Comparison of ENCODE assay signal across 15 cellular contexts in genomic region chr2:238908960-238909951, GRCh38.
DNase-seq lines count a peak whose midpoint lies in the region; ATAC-seq, FAIRE-seq and TF ChIP-seq lines count a peak whose summit lies in the region.
"Had no signal": no experiment of that assay in that cellular context is flagged by ENCODE, and none has a peak within 500 bp of the region (broad histone marks: within the 10 kb centered on the region; RNA-seq: fewer than 3 reads in every experiment).

No MANE protein-coding gene starts in this region.

- H3K4me3 Mint-ChIP-seq in WTC11: no peak overlapping the region
- H3K4me3 Mint-ChIP-seq: activated CD4-positive, alpha-beta T cell treated with anti-CD3 and anti-CD28 coated beads, Interleukin-2, amount 10 ng/mL, durations not matched to agents 24 days and 14 days; CD8-positive, alpha-beta memory T cell; naive B cell had no signal

- CTCF ChIA-PET in WTC11 (lab: Charles Lee) (interaction anchor here (1.7 kb wide), 1 partner anchor 34 kb away, joined by 10 read pairs; no protein-coding TSS in a partner anchor), HEK293T (lab: Yijun Ruan, JAX) (no interaction called here)

- FAIRE-seq in D721Med (lab: Jason Lieb, UNC): no peak
- FAIRE-seq: frontal cortex, GM18507 had no signal

- intact Hi-C loops in Right ventricle myocardium superior (cut with DNase I): no loop called here

- no peak overlapping the region for H3K4me3 ChIP-seq in AG10803 (ENCODE audit: low read length)

- H3K27me3 Mint-ChIP-seq in WTC11 (ENCODE audit: low read depth): no peaks in the 10 kb centered on the region; the same call in 1 of the 2 replicates
- H3K27me3 Mint-ChIP-seq: activated CD4-positive, alpha-beta T cell treated with anti-CD3 and anti-CD28 coated beads, Interleukin-2, amount 10 ng/mL, durations not matched to agents 24 days and 14 days; naive B cell had no signal

- peaks cover 2% of the 10 kb centered on the region; the same call in 1 of the 2 replicates for H3K4me1 Mint-ChIP-seq in WTC11
- H3K4me1 Mint-ChIP-seq: activated CD4-positive, alpha-beta T cell treated with anti-CD3 and anti-CD28 coated beads, Interleukin-2, amount 10 ng/mL, durations not matched to agents 24 days and 14 days; CD8-positive, alpha-beta memory T cell; naive B cell had no signal

- POLR2A ChIA-PET in WTC11 (lab: Charles Lee) (no interaction called here), HEK293T (lab: Yijun Ruan, JAX) (no interaction called here)

- TF ChIP-seq CTCF in AG10803 (conservative IDR thresholded peaks at IDR 0.05; ENCODE audit: low read length) (0 out of 2 replicates have a peak, but pooled peaks have one; percentile 7), WTC11 (IDR thresholded peaks at IDR 0.05) (no peak), omental fat pad (IDR thresholded peaks at IDR 0.05) (no peak), D721Med (IDR thresholded peaks at IDR 0.05; ENCODE audit: insufficient read depth, missing control alignments) (no peak)

- H3K27ac Mint-ChIP-seq in WTC11: no peak overlapping the region
- H3K27ac Mint-ChIP-seq: activated CD4-positive, alpha-beta T cell treated with anti-CD3 and anti-CD28 coated beads, Interleukin-2, amount 10 ng/mL, durations not matched to agents 24 days and 14 days; naive B cell had no signal

- 0 out of 2 replicates have a peak, but pooled peaks cover 3% of the 10 kb centered on the region for H3K9me3 Mint-ChIP-seq in WTC11
- H3K9me3 Mint-ChIP-seq: CD8-positive, alpha-beta memory T cell had no signal

- no peaks in the 10 kb centered on the region for H3K36me3 Mint-ChIP-seq in WTC11
- H3K36me3 Mint-ChIP-seq: CD8-positive, alpha-beta memory T cell; naive B cell had no signal

- DNase-seq in AG10803 (ENCODE audit: low read depth) (peak; percentile 94), WTC11 (ENCODE audit: low spot score) (peak; percentile 26), Right ventricle myocardium superior (peak; percentile 81), omental fat pad (ENCODE audit: low spot score) (no peak), D721Med (ENCODE audit: insufficient read length, low spot score) (no peak), HEK293T (ENCODE audit: extremely low spot score) (no peak)
- DNase-seq: activated CD4-positive, alpha-beta T cell treated with anti-CD3 and anti-CD28 coated beads, Interleukin-2, amount 10 ng/mL, durations not matched to agents 24 days and 14 days; CD8-positive, alpha-beta memory T cell; naive B cell; NCI-H187 treated with DMSO at 0.1 percent for 48 hours; SHP77 had no signal

- ATAC-seq in WTC11 (peak; percentile 48), Right ventricle myocardium superior (ENCODE audit: poor library complexity) (peak; percentile 62), omental fat pad (ENCODE audit: low FRiP score) (peak; percentile 16), HG02870 (IDR thresholded peaks at IDR 0.05; ENCODE audit: unreplicated experiment) (no peak), GM21526 (IDR thresholded peaks at IDR 0.05; ENCODE audit: low FRiP score, unreplicated experiment) (no peak)

TF ChIP-seq in WTC11, 78 proteins besides CTCF, POLR2A, EP300 and RAD21:
- TF ChIP-seq ZNF416 (CRISPR knock-in tag; IDR thresholded peaks at IDR 0.05) (no peak), ATF2 (CRISPR knock-in tag; IDR thresholded peaks at IDR 0.05; ENCODE audit: borderline replicate concordance, low read depth) (no peak), ESRRA (CRISPR knock-in tag; IDR thresholded peaks at IDR 0.05; ENCODE audit: borderline replicate concordance) (no peak), E2F1 (CRISPR knock-in tag; IDR thresholded peaks at IDR 0.05) (no peak), USF1 (CRISPR knock-in tag; IDR thresholded peaks at IDR 0.05) (no peak), GABPB1 (CRISPR knock-in tag; IDR thresholded peaks at IDR 0.05) (no peak)
TF ChIP-seq in WTC11: peak in this region for 0.

TF ChIP-seq in HEK293T, 16 proteins besides CTCF, POLR2A, EP300 and RAD21:
- no peak for TF ChIP-seq FOXA1 (IDR thresholded peaks at IDR 0.05)
- no peak for TF ChIP-seq CTBP1 (IDR thresholded peaks at IDR 0.05; ENCODE audit: borderline replicate concordance)
- no peak for TF ChIP-seq SUZ12 (IDR thresholded peaks at IDR 0.05)
- no peak for TF ChIP-seq PKNOX1 (IDR thresholded peaks at IDR 0.05)
- no peak for TF ChIP-seq BHLHE40 (IDR thresholded peaks at IDR 0.05; ENCODE audit: borderline replicate concordance)
- no peak for TF ChIP-seq LEF1 (IDR thresholded peaks at IDR 0.05; ENCODE audit: borderline replicate concordance)
- TF ChIP-seq SP1 (IDR thresholded peaks at IDR 0.05): no peak
- TF ChIP-seq FOXK2 (IDR thresholded peaks at IDR 0.05): no peak
- no peak for TF ChIP-seq L3MBTL2 (conservative IDR thresholded peaks at IDR 0.05)
- no peak for TF ChIP-seq ELF4 (IDR thresholded peaks at IDR 0.05)
- no peak for TF ChIP-seq HDGF (IDR thresholded peaks at IDR 0.05; ENCODE audit: borderline replicate concordance)
- no peak for TF ChIP-seq FOXM1 (IDR thresholded peaks at IDR 0.05; ENCODE audit: borderline replicate concordance)
- no peak for TF ChIP-seq TARDBP (IDR thresholded peaks at IDR 0.05)
- TF ChIP-seq ARNT (IDR thresholded peaks at IDR 0.05): no peak
- TF ChIP-seq ZNF384 (IDR thresholded peaks at IDR 0.05): no peak
- TF ChIP-seq NFRKB (IDR thresholded peaks at IDR 0.05): no peak

Comparison
In these comparisons a context has a peak if more than half of its experiments do, and no peak if none do; other contexts are left out.
1. DNase-seq: peak in AG10803 (single experiment), WTC11 (single experiment) and Right ventricle myocardium superior (single experiment); none in omental fat pad (single experiment), D721Med (single experiment) and HEK293T (single experiment).
2. ATAC-seq: peak in WTC11 (single experiment), Right ventricle myocardium superior (single experiment) and omental fat pad (single experiment); none in HG02870 (single experiment) and GM21526 (single experiment).